Comparison of ENCODE assay signal across 15 cellular contexts in the genomic region with DNA sequence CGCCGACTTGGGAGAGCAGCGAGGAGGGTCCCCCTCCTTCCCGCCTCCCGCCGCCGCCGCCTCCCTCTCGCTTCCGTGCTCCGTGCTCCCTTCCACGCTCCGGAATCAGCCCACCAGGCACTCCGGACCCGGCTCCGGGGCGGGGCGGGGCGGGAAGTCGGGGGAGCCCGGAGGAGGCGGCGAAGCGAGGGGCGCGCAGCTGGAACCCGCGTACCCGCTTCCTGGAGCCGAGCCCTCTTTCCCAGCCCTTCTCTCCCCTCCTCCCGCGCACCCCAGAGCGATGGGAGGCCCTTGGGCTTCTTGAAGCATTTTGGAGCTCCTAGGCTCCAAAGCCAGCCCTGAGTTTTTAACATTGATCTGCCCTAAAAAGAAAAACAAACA. TPM values are rescaled to one million over a fixed set of nuclear protein-coding genes. Genes with fewer than 3 reads are reported as not detected.
DNase-seq lines count a peak whose midpoint lies in the region; FAIRE-seq and TF ChIP-seq lines count a peak whose summit lies in the region.
"Had no signal": no experiment of that assay in that cellular context is flagged by ENCODE, and none has a peak within 500 bp of the region (broad histone marks: within the 10 kb centered on the region; RNA-seq: fewer than 3 reads in every experiment).

SYNDIG1L (minus strand) TSS at position 9 of the 381 bp plus-strand sequence. CDS start 16,466 bp downstream, outside the sequence.

- no peaks in the 10 kb centered on the region for H3K36me3 Mint-ChIP-seq in neural crest cell (ENCODE audit: low read depth)
- H3K36me3 Mint-ChIP-seq: activated CD8-positive, alpha-beta memory T cell treated with anti-CD3 and anti-CD28 coated beads, Interleukin-2, amount 10 ng/mL, durations not matched to agents 7 days and 5 days had no signal

- no peak for FAIRE-seq in HTR-8/SVneo (lab: Jason Lieb, UNC)
- FAIRE-seq: A204.1 had no signal

- H3K9ac ChIP-seq in HUES64 (ENCODE audit: low read depth, low read length) = no peak within 1 kb of the TSS; the same call in 1 of the 2 replicates

- intact Hi-C loops in esophagus muscularis mucosa (cut with DNase I) = no loop called here

- H3K27ac Mint-ChIP-seq in neural crest cell (ENCODE audit: unreplicated experiment) = no peak within 1 kb of the TSS
- H3K27ac Mint-ChIP-seq: activated CD8-positive, alpha-beta memory T cell treated with anti-CD3 and anti-CD28 coated beads, Interleukin-2, amount 10 ng/mL, durations not matched to agents 7 days and 5 days had no signal

- H3K27ac ChIP-seq in HUES64 (ENCODE audit: low read depth, low read length) (no peak within 1 kb of the TSS), esophagus muscularis mucosa (replicated peaks in 1 of 4) (no peak within 1 kb of the TSS)
- H3K27ac ChIP-seq: adrenal gland, foreskin keratinocyte had no signal

- TF ChIP-seq POLR2A in esophagus muscularis mucosa (IDR thresholded peaks at IDR 0.05; ENCODE audit: low read depth) = no peak

- TF ChIP-seq EP300 in esophagus muscularis mucosa (IDR thresholded peaks at IDR 0.05) = no peak

- peak within 1 kb of the TSS; percentile 69 for H3K4me3 Mint-ChIP-seq in neural crest cell
- H3K4me3 Mint-ChIP-seq: activated CD8-positive, alpha-beta memory T cell treated with anti-CD3 and anti-CD28 coated beads, Interleukin-2, amount 10 ng/mL, durations not matched to agents 7 days and 5 days had no signal

- peaks cover 84% of the 10 kb centered on the region for H3K27me3 Mint-ChIP-seq in neural crest cell (ENCODE audit: low read depth)

- TF ChIP-seq CTCF in esophagus muscularis mucosa (IDR thresholded peaks at IDR 0.05) (no peak), neural crest cell (conservative IDR thresholded peaks at IDR 0.05) (no peak)

- no peaks in the 10 kb centered on the region for H3K9me3 Mint-ChIP-seq in neural crest cell

- peaks cover 22% of the 10 kb centered on the region for H3K27me3 ChIP-seq in HUES64 (ENCODE audit: insufficient read depth, low read length)
- H3K27me3 ChIP-seq in esophagus muscularis mucosa = peaks cover 0 to 51% (median 7%) of the 10 kb centered on the region in 4 donors

- DNase-seq in NCI-H2171 (lab: John Stamatoyannopoulos, UW) (peak; percentile 21), NCI-H2171 treated with DMSO at 0.1 percent for 48 hours (lab: John Stamatoyannopoulos, UW) (no peak), esophagus muscularis mucosa (ENCODE audit: extremely low spot score) (no peak), neural crest cell (ENCODE audit: low read depth, low spot score) (no peak), NCI-H345 treated with DMSO at 0.1 percent for 48 hours (lab: John Stamatoyannopoulos, UW; ENCODE audit: unreplicated experiment) (no peak), GOT3 (lab: John Stamatoyannopoulos, UW) (no peak), HTR-8/SVneo (ENCODE audit: insufficient read length, low spot score) (no peak)
- DNase-seq: foreskin keratinocyte; NCI-H1930; NK-92 treated with Interleukin-12 subunit alpha and Interleukin-12 subunit beta, amount 100 ng/mL, for 24 hours had no signal

- H3K9me3 ChIP-seq in HUES64 (ENCODE audit: insufficient read depth, low read depth, low read length) = no peaks in the 10 kb centered on the region
- no peaks in the 10 kb centered on the region for H3K9me3 ChIP-seq in esophagus muscularis mucosa
- H3K9me3 ChIP-seq: adrenal gland had no signal

- 3% methylated on average over 33 of the region's 33 CpGs for WGBS in HUES64
- 2% methylated on average over 13 of the region's 33 CpGs for WGBS in esophagus muscularis mucosa

- no peaks in the 10 kb centered on the region for H3K36me3 ChIP-seq in HUES64 (ENCODE audit: insufficient read depth, low read length)
- no peaks in the 10 kb centered on the region for H3K36me3 ChIP-seq in esophagus muscularis mucosa
- H3K36me3 ChIP-seq: adrenal gland had no signal

- H3K4me1 ChIP-seq in HUES64 (ENCODE audit: insufficient read depth, low read length) = peaks cover 25% of the 10 kb centered on the region
- peaks cover 0 to 10% (median 8%) of the 10 kb centered on the region in 4 donors for H3K4me1 ChIP-seq in esophagus muscularis mucosa
- H3K4me1 ChIP-seq: foreskin keratinocyte had no signal

- no peaks in the 10 kb centered on the region for H3K4me1 Mint-ChIP-seq in neural crest cell

- H3K4me3 ChIP-seq in HUES64 (ENCODE audit: low read length) (peak within 1 kb of the TSS; percentile 53), esophagus muscularis mucosa (peak within 1 kb of the TSS; percentile 27 to 44 (median 30))

RNA-seq across cellular contexts. Expression of gene SYNDIG1L, which starts in this region (rescaled TPM):
- 0.40 TPM for polyA plus RNA-seq in HUES64 (2013, experiment 1 of 2)
- polyA plus RNA-seq in HUES64 (2013, experiment 2 of 2) = 0.51 TPM
- total RNA-seq in esophagus muscularis mucosa (under 1 TPM in 3 of 4 donors, not detected in 1; 0.29 to 0.65 (median 0.33) TPM), neural crest cell (not detected in 2 replicates)
- total RNA-seq: activated CD8-positive, alpha-beta memory T cell treated with anti-CD3 and anti-CD28 coated beads, Interleukin-2, amount 10 ng/mL, durations not matched to agents 7 days and 5 days; foreskin keratinocyte; SK-MEL-5 had no signal
- polyA plus RNA-seq: foreskin keratinocyte had no signal
